ENCODE assay signal across 7 cellular contexts in the genomic region with DNA sequence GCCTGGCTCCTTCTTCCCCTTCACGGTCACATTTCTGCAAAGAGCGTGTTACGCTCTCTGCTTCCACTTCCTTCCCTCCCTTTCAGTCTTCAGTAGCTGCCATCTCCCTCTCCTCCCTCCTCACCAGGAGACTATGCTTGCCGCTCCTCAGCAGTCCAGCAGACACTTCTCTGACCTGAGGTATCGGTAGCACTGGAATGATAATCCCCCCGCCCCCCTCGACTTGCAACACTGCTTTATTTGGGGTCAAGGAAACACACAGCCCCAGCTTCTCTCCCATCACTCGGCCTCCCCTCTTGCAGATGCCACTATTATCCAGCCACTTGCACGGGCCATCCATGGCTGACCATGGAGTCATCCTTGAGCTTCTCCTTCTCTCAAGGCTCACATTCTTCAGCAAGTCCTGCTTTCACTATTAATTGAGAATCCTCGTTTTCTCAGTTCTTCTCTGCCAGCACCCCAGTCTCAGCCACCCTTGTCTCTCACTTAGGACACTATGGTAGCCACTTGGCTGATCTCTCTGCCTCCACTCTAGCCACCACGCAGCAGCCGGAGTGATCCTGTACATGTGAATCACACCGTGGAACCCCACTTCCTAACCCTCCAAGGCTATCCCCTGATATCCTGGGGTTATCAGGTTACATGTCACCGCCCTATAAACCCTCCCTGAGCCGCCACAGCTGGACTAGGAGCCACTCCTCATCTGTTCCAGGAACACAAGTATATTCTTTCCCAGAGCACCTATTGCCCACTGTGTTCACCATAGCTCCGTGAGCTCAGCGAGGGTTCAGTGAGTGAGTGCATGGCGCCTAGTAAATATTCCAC. TPM values are rescaled to one million over a fixed set of nuclear protein-coding genes. Genes with fewer than 3 reads are reported as not detected.
A peak's percentile ranks its signal among the peaks of the same experiment; 100 is the strongest.
DNase-seq lines count a peak whose midpoint lies in the region; ATAC-seq and TF ChIP-seq lines count a peak whose summit lies in the region.

No MANE protein-coding gene starts in this region.

- BruUV-seq in HCT116 (replicated peaks; lab: Mats Ljungman, UMichigan): no TSS peak

- TF ChIP-seq CTCF in HCT116 (IDR thresholded peaks at IDR 0.05 in 2 of 3, conservative IDR thresholded peaks at IDR 0.05 in 1 of 3; ENCODE audit: borderline replicate concordance in 1 of 3, insufficient read depth in 1 of 3, low read depth in 2 of 3, low read length in 2 of 3) (no peak), adrenal gland (IDR thresholded peaks at IDR 0.05) (peak in 2 of 6 experiments; percentile 24 to 30)

- H3K27me3 ChIP-seq in HCT116 (ENCODE audit: insufficient read depth, low read length) (no peaks in the 10 kb centered on the region), adrenal gland (no peaks in the 10 kb centered on the region), skeletal muscle tissue (ENCODE audit: control insufficient read depth in 3 of 3, insufficient read depth in 3 of 3, low read length in 3 of 3) (no peaks in the 10 kb centered on the region)

- peak overlapping the region; percentile 80; the same call in 1 of the 2 replicates for H3K4me3 ChIP-seq in GM08714 (ENCODE audit: low read length)
- H3K4me3 ChIP-seq in HCT116 (replicated peaks in 1 of 2; ENCODE audit: low read depth in 1 of 2, low read length in 2 of 2): peak overlapping the region; percentile 77 to 85
- H3K4me3 ChIP-seq in adrenal gland: peak overlapping the region in 3 of 4 donors; percentile 82 to 100 (median 97)
- H3K4me3 ChIP-seq in iPS-11a (ENCODE audit: low read depth, low read length): peak overlapping the region; percentile 71
- peak overlapping the region; percentile 78 to 86 (median 83) for H3K4me3 ChIP-seq in skeletal muscle tissue (ENCODE audit: low read length in 3 of 3)

- H2AFZ ChIP-seq in HCT116 (ENCODE audit: low read depth, low read length, poor library complexity, severe bottlenecking): peak overlapping the region; percentile 71

- peak; percentile 58 for ATAC-seq in HCT116
- no peak for ATAC-seq in GM19397 (IDR thresholded peaks at IDR 0.05; ENCODE audit: unreplicated experiment)

- H3K9ac ChIP-seq in HCT116 (ENCODE audit: low read length): peak overlapping the region; percentile 84
- peak overlapping the region; percentile 83 to 91 (median 90) for H3K9ac ChIP-seq in skeletal muscle tissue (ENCODE audit: low read depth in 1 of 3, low read length in 3 of 3)

- 9 to 17% (median 14%) methylated on average over 18 of the region's 18 CpGs for WGBS in adrenal gland, 4 donors

- H3K79me2 ChIP-seq in HCT116 (ENCODE audit: insufficient read depth, low read length): peaks cover 7% of the 10 kb centered on the region; the same call in 1 of the 2 replicates

- H3K36me3 ChIP-seq in HCT116 (ENCODE audit: control insufficient read depth in 1 of 2, insufficient read depth in 2 of 2, low read length in 2 of 2): no peaks in the 10 kb centered on the region
- no peaks in the 10 kb centered on the region for H3K36me3 ChIP-seq in adrenal gland (replicated peaks in 1 of 2)
- H3K36me3 ChIP-seq in skeletal muscle tissue (ENCODE audit: control insufficient read depth in 3 of 3, insufficient read depth in 3 of 3, low read length in 3 of 3): no peaks in the 10 kb centered on the region

- H3K4me2 ChIP-seq in HCT116 (ENCODE audit: low read length): peak overlapping the region; percentile 93

- H4K20me1 ChIP-seq in HCT116 (ENCODE audit: insufficient read depth): no peaks in the 10 kb centered on the region

- DNase-seq in HCT116 (ENCODE audit: low read depth, low spot score) (no peak), NCI-H345 (lab: John Stamatoyannopoulos, UW) (peak; percentile 23), adrenal gland (peak; percentile 45 to 70 (median 50))

- TF ChIP-seq POLR2A in HCT116 (IDR thresholded peaks at IDR 0.05; ENCODE audit: borderline replicate concordance, extremely low read depth, insufficient read depth, insufficient read length) (no peak), adrenal gland (IDR thresholded peaks at IDR 0.05) (peak in 1 of 2 donors; percentile 46)

- TF ChIP-seq RAD21 in HCT116 (IDR thresholded peaks at IDR 0.05; ENCODE audit: low read depth): no peak

- H3K9me2 ChIP-seq in HCT116 (ENCODE audit: insufficient read depth): no peaks in the 10 kb centered on the region

- intact Hi-C loops in HCT116 (cut with micrococcal nuclease) (loop anchor here (1.0 to 5.0 kb wide), 5 partner anchors 119 to 1133 kb away; no protein-coding TSS in a partner anchor), adrenal gland (cut with DNase I) (loop anchor here (2.0 to 10.0 kb wide), 4 partner anchors 112 to 295 kb away; a partner anchor contains a TSS)

- H3K9me3 ChIP-seq in HCT116 (ENCODE audit: control insufficient read depth in 1 of 2, insufficient read depth in 1 of 2, low read depth in 1 of 2, low read length in 2 of 2) (no peaks in the 10 kb centered on the region), adrenal gland (replicated peaks in 1 of 3) (no peaks in the 10 kb centered on the region), skeletal muscle tissue (ENCODE audit: control insufficient read depth in 3 of 3, low read length in 3 of 3) (no peaks in the 10 kb centered on the region)

- H3K4me1 ChIP-seq in HCT116 (ENCODE audit: control insufficient read depth in 1 of 2, insufficient read depth in 2 of 2, low read length in 2 of 2): peaks cover 13 to 29% of the 10 kb centered on the region in 2 experiments; a peak in 3 of 4 replicates
- peaks cover 8 to 38% of the 10 kb centered on the region in 2 donors for H3K4me1 ChIP-seq in adrenal gland (replicated peaks in 1 of 2)
- peaks cover 17 to 24% (median 22%) of the 10 kb centered on the region in 3 donors for H3K4me1 ChIP-seq in skeletal muscle tissue (ENCODE audit: control insufficient read depth in 3 of 3, insufficient read depth in 3 of 3, low read length in 3 of 3)

- CTCF ChIA-PET in HCT116 (lab: Charles Lee): interaction anchor here (0.6 to 3.2 kb wide), 18 partner anchors 8 to 683 kb away, joined by 3 to 29 read pairs (median 4); a partner anchor contains a TSS

- peak overlapping the region; percentile 68 for H3K27ac ChIP-seq in HCT116 (ENCODE audit: low read depth, low read length)
- peak overlapping the region; percentile 90 to 99 (median 95) for H3K27ac ChIP-seq in adrenal gland
- peak overlapping the region; percentile 93 for H3K27ac ChIP-seq in skeletal muscle tissue (ENCODE audit: low read depth, low read length)

- POLR2A ChIA-PET in HCT116 (lab: Charles Lee): interaction anchor here (0.6 to 2.6 kb wide), 6 partner anchors 10 to 308 kb away, joined by 3 to 9 read pairs (median 8); a partner anchor contains a TSS

- RAD21 ChIA-PET in HCT116 (lab: Charles Lee; ENCODE audit: low non-redundant PET in 1 of 2, low total read pairs in 2 of 2, uncharacterized antibody in 2 of 2, unreplicated experiment in 2 of 2): interaction anchor here (0.7 to 1.8 kb wide), 7 partner anchors 10 to 374 kb away, joined by 3 to 6 read pairs (median 4); a partner anchor contains a TSS

TF ChIP-seq in HCT116, 20 proteins besides CTCF, POLR2A, EP300 and RAD21:
- no peak for TF ChIP-seq TCF7L2 (IDR thresholded peaks at IDR 0.05; ENCODE audit: borderline replicate concordance, extremely low read depth, insufficient read depth, insufficient read length)
- TF ChIP-seq POLR2AphosphoS5 (IDR thresholded peaks at IDR 0.05; ENCODE audit: low read depth, low read length): peak; percentile 43; the same call in 1 of the 2 replicates

RNA-seq across cellular contexts. Expression of a gene that starts 1.0 kb away (rescaled TPM):
- total RNA-seq in HCT116 (2021; ENCODE audit: unreplicated experiment) (12.2 TPM), adrenal gland (10 to 100 TPM; 30.8 to 90.2 (median 49.2) TPM), skeletal muscle tissue (21.9 TPM)
- polyA plus RNA-seq in HCT116 (2012): 4.6 and 4.8 TPM in 2 replicates
- polyA plus RNA-seq in adrenal gland: 10 to 100 TPM; 17.4 to 24.1 (median 17.6) TPM
